22 cellular contexts compared by ENCODE assay signal in genomic region chr1:8344893-8345507, GRCh38. TPM values are rescaled to one million over a fixed set of nuclear protein-coding genes. Genes with fewer than 3 reads are reported as not detected.
DNase-seq lines count a peak whose midpoint lies in the region; ATAC-seq and TF ChIP-seq lines count a peak whose summit lies in the region.
"Had no signal": no experiment of that assay in that cellular context is flagged by ENCODE, and none has a peak within 500 bp of the region (broad histone marks: within the 10 kb centered on the region; RNA-seq: fewer than 3 reads in every experiment).

No MANE protein-coding gene starts in this region.

- H3K4me1 ChIP-seq in Caco-2 (no peaks in the 10 kb centered on the region), H9 (ENCODE audit: insufficient read depth, low read length) (no peaks in the 10 kb centered on the region; the same call in 1 of the 2 replicates), neuronal stem cell (ENCODE audit: control insufficient read depth in 2 of 2, insufficient read depth in 1 of 2, low read depth in 1 of 2, low read length in 2 of 2) (peaks cover 0 to 6% of the 10 kb centered on the region in 2 donors), OCI-LY7 (ENCODE audit: insufficient read depth, low read length, poor library complexity, severe bottlenecking) (no peaks in the 10 kb centered on the region)
- H3K4me1 ChIP-seq: HAP-1 had no signal

- 100% methylated on average over 3 of the region's 10 CpGs for WGBS in H9 (ENCODE audit: extremely low coverage, insufficient read length, low lambda C conversion rate)
- 98% methylated on average over 2 of the region's 10 CpGs; no CpG with 5 or more reads in 1 of the 2 donors for WGBS in neuronal stem cell (ENCODE audit: extremely low coverage in 2 of 2, insufficient read length in 2 of 2, insufficient replicate concordance in 1 of 2), 2 donors

- H3K79me1 ChIP-seq in H9 (ENCODE audit: insufficient read depth, low read depth, low read length, poor library complexity, severe bottlenecking) (no peaks in the 10 kb centered on the region), neuronal stem cell (ENCODE audit: low read depth, low read length) (peaks cover 3% of the 10 kb centered on the region)

- H3K4me2 ChIP-seq in H9 (ENCODE audit: insufficient read depth, insufficient read length, low read length), result no peak overlapping the region
- no peak overlapping the region for H3K4me2 ChIP-seq in neuronal stem cell (ENCODE audit: insufficient read depth, low read length, poor library complexity, severe bottlenecking)
- no peak overlapping the region for H3K4me2 ChIP-seq in OCI-LY7 (ENCODE audit: low read length)

- H3K4ac ChIP-seq in H9 (ENCODE audit: low read depth, low read length), result no peak overlapping the region
- H3K4ac ChIP-seq in neuronal stem cell (ENCODE audit: low read length), result no peak overlapping the region

- H3K23me2 ChIP-seq in H9 (ENCODE audit: insufficient read length, low read depth, low read length, poor library complexity, severe bottlenecking), result no peaks in the 10 kb centered on the region

- H3K14ac ChIP-seq in H9 (ENCODE audit: insufficient read depth, low read length) (no peak overlapping the region), neuronal stem cell (ENCODE audit: low read length) (peak overlapping the region; percentile 94)

- H3K9me3 Mint-ChIP-seq in Caco-2 (ENCODE audit: unreplicated experiment), result no peaks in the 10 kb centered on the region
- H3K9me3 Mint-ChIP-seq in H9, result no peaks in the 10 kb centered on the region; a peak in 1 of 5 replicates
- no peaks in the 10 kb centered on the region for H3K9me3 Mint-ChIP-seq in activated T-helper 17 cell treated with anti-CD3 and anti-CD28 coated beads, Interleukin-2, amount 50 U/mL, for 72 hours
- no peaks in the 10 kb centered on the region for H3K9me3 Mint-ChIP-seq in stimulated activated effector memory CD8-positive, alpha-beta T cell treated with anti-CD3 and anti-CD28 coated beads, Interleukin-12 subunit alpha, Interleukin-12 subunit beta, amount 100 ng/mL, for 72 hours
- H3K9me3 Mint-ChIP-seq: IgD-negative memory B cell had no signal

- H3K27me3 Mint-ChIP-seq in Caco-2 (ENCODE audit: insufficient read depth, unreplicated experiment) (no peaks in the 10 kb centered on the region), H9 (ENCODE audit: low read depth) (peaks cover 3% of the 10 kb centered on the region)
- H3K27me3 Mint-ChIP-seq in activated T-helper 17 cell treated with anti-CD3 and anti-CD28 coated beads, Interleukin-2, amount 50 U/mL, for 72 hours, result no peaks in the 10 kb centered on the region

- peak overlapping the region; percentile 11 for H3K4me3 Mint-ChIP-seq in Caco-2 (ENCODE audit: unreplicated experiment)
- no peak overlapping the region for H3K4me3 Mint-ChIP-seq in H9
- H3K4me3 Mint-ChIP-seq in activated T-helper 17 cell treated with anti-CD3 and anti-CD28 coated beads, Interleukin-2, amount 50 U/mL, for 72 hours, result no peak overlapping the region
- H3K4me3 Mint-ChIP-seq in stimulated activated effector memory CD8-positive, alpha-beta T cell treated with anti-CD3 and anti-CD28 coated beads, Interleukin-12 subunit alpha, Interleukin-12 subunit beta, amount 100 ng/mL, for 72 hours, result no peak overlapping the region
- H3K4me3 Mint-ChIP-seq: CD14-positive monocyte, IgD-negative memory B cell had no signal

- H3K36me3 Mint-ChIP-seq in Caco-2 (ENCODE audit: insufficient read depth, unreplicated experiment) (peaks cover 31% of the 10 kb centered on the region), H9 (ENCODE audit: insufficient read depth in 1 of 3, low read depth in 3 of 3) (peaks cover 0 to 3% (median 0%) of the 10 kb centered on the region in 3 experiments; a peak in 3 of 7 replicates)
- H3K36me3 Mint-ChIP-seq in activated T-helper 17 cell treated with anti-CD3 and anti-CD28 coated beads, Interleukin-2, amount 50 U/mL, for 72 hours (ENCODE audit: low read depth), result no peaks in the 10 kb centered on the region
- peaks cover 12% of the 10 kb centered on the region for H3K36me3 Mint-ChIP-seq in stimulated activated effector memory CD8-positive, alpha-beta T cell treated with anti-CD3 and anti-CD28 coated beads, Interleukin-12 subunit alpha, Interleukin-12 subunit beta, amount 100 ng/mL, for 72 hours
- H3K36me3 Mint-ChIP-seq: CD14-positive monocyte, IgD-negative memory B cell had no signal

- no peak overlapping the region for H4K5ac ChIP-seq in H9 (ENCODE audit: insufficient read length, low read depth, low read length)

- no peaks in the 10 kb centered on the region for H3K36me3 ChIP-seq in Caco-2 (ENCODE audit: control insufficient read depth, insufficient read depth, low read length)
- no peaks in the 10 kb centered on the region for H3K36me3 ChIP-seq in neuronal stem cell (replicated peaks in 1 of 2; ENCODE audit: control insufficient read depth in 2 of 2, insufficient read depth in 2 of 2, low read length in 2 of 2)
- H3K36me3 ChIP-seq in OCI-LY7 (ENCODE audit: insufficient read depth, low read length), result no peaks in the 10 kb centered on the region
- H3K36me3 ChIP-seq: BE2C, HAP-1, Peyer's patch had no signal

- no peaks in the 10 kb centered on the region for H3K9me2 ChIP-seq in OCI-LY7 (ENCODE audit: insufficient read depth, low read length)

- H4K20me1 ChIP-seq in H9 (ENCODE audit: control insufficient read depth, insufficient read depth, insufficient read length), result no peaks in the 10 kb centered on the region
- no peaks in the 10 kb centered on the region for H4K20me1 ChIP-seq in OCI-LY7 (ENCODE audit: insufficient read depth, low read length)

- no peak overlapping the region for H3K27ac ChIP-seq in H9 (ENCODE audit: insufficient read length, low read depth, low read length)
- H3K27ac ChIP-seq in neuronal stem cell (replicated peaks; ENCODE audit: low read length), result no peak overlapping the region
- H3K27ac ChIP-seq in OCI-LY7 (ENCODE audit: low read depth, low read length, poor library complexity, severe bottlenecking), result no peak overlapping the region
- H3K27ac ChIP-seq: GM23248, SK-N-MC had no signal

- no peaks in the 10 kb centered on the region for H3K79me2 ChIP-seq in H9 (ENCODE audit: insufficient read depth, low read length)
- no peaks in the 10 kb centered on the region for H3K79me2 ChIP-seq in OCI-LY7 (ENCODE audit: insufficient read depth, low read depth, low read length)

- H2BK120ac ChIP-seq in H9 (ENCODE audit: low read depth, low read length, poor library complexity, severe bottlenecking) (no peak overlapping the region), neuronal stem cell (ENCODE audit: low read depth, low read length) (no peak overlapping the region)

- H3T11ph ChIP-seq in H9 (ENCODE audit: low read length), result no peak overlapping the region

- H3K23ac ChIP-seq in H9 (ENCODE audit: insufficient read length, low read depth, low read length) (no peak overlapping the region), neuronal stem cell (ENCODE audit: low read depth, low read length, poor library complexity) (no peak overlapping the region)

- no peak overlapping the region for H4K8ac ChIP-seq in H9 (replicated peaks; ENCODE audit: insufficient read length, low read depth, low read length)
- no peak overlapping the region for H4K8ac ChIP-seq in neuronal stem cell (ENCODE audit: low read depth, low read length)

- POLR2A ChIA-PET in Caco-2 (lab: Charles Lee), result no interaction called here
- POLR2A ChIA-PET in OCI-LY7 (lab: Charles Lee), result no interaction called here

- BruUV-seq in Caco-2 (replicated peaks; lab: Mats Ljungman, UMichigan) (no TSS peak), OCI-LY7 (replicated peaks; lab: Mats Ljungman, UMichigan) (no TSS peak)

- no peak for ATAC-seq in activated T-helper 17 cell treated with anti-CD3 and anti-CD28 coated beads, Interleukin-2, amount 50 U/mL, for 72 hours (replicated peaks)
- no peak for ATAC-seq in stimulated activated effector memory CD8-positive, alpha-beta T cell treated with anti-CD3 and anti-CD28 coated beads, Interleukin-12 subunit alpha, Interleukin-12 subunit beta, amount 100 ng/mL, for 72 hours

- no peak overlapping the region for H3K56ac ChIP-seq in H9 (ENCODE audit: insufficient read length, low read depth, low read length)

- no peaks in the 10 kb centered on the region for H3K9me3 ChIP-seq in Caco-2
- H3K9me3 ChIP-seq in H9 (ENCODE audit: control insufficient read depth, low read depth, low read length), result no peaks in the 10 kb centered on the region
- H3K9me3 ChIP-seq in neuronal stem cell (replicated peaks in 1 of 2; ENCODE audit: control insufficient read depth in 2 of 2, insufficient read depth in 1 of 2, low read depth in 1 of 2, low read length in 2 of 2), result peaks cover 0 to 1% of the 10 kb centered on the region in 2 donors
- no peaks in the 10 kb centered on the region for H3K9me3 ChIP-seq in OCI-LY7 (ENCODE audit: low read length)
- H3K9me3 ChIP-seq: BE2C, HAP-1, Peyer's patch had no signal

- no peak overlapping the region for H3K18ac ChIP-seq in H9 (ENCODE audit: insufficient read length, low read depth, low read length)
- H3K18ac ChIP-seq in neuronal stem cell (ENCODE audit: low read length), result peak overlapping the region; percentile 73

- TF ChIP-seq CTCF in Caco-2 (IDR thresholded peaks at IDR 0.05; ENCODE audit: insufficient read depth in 1 of 2, low read depth in 1 of 2, low read length in 1 of 2, severe bottlenecking in 1 of 2, unreplicated experiment in 1 of 2) (no peak), H9 (conservative IDR thresholded peaks at IDR 0.05) (no peak), OCI-LY7 (conservative IDR thresholded peaks at IDR 0.05; ENCODE audit: low read length) (no peak)

- H3K27ac Mint-ChIP-seq in Caco-2 (ENCODE audit: unreplicated experiment) (no peak overlapping the region), H9 (no peak overlapping the region)
- peak overlapping the region; percentile 7 for H3K27ac Mint-ChIP-seq in activated T-helper 17 cell treated with anti-CD3 and anti-CD28 coated beads, Interleukin-2, amount 50 U/mL, for 72 hours
- no peak overlapping the region for H3K27ac Mint-ChIP-seq in stimulated activated effector memory CD8-positive, alpha-beta T cell treated with anti-CD3 and anti-CD28 coated beads, Interleukin-12 subunit alpha, Interleukin-12 subunit beta, amount 100 ng/mL, for 72 hours
- H3K27ac Mint-ChIP-seq: CD14-positive monocyte had no signal

- peaks cover 6% of the 10 kb centered on the region for H3K4me1 Mint-ChIP-seq in Caco-2 (ENCODE audit: low read depth, unreplicated experiment)
- H3K4me1 Mint-ChIP-seq in H9, result peaks cover 9 to 10% of the 10 kb centered on the region in 2 experiments
- H3K4me1 Mint-ChIP-seq in activated T-helper 17 cell treated with anti-CD3 and anti-CD28 coated beads, Interleukin-2, amount 50 U/mL, for 72 hours, result peaks cover 7% of the 10 kb centered on the region
- H3K4me1 Mint-ChIP-seq in stimulated activated effector memory CD8-positive, alpha-beta T cell treated with anti-CD3 and anti-CD28 coated beads, Interleukin-12 subunit alpha, Interleukin-12 subunit beta, amount 100 ng/mL, for 72 hours, result peaks cover 6% of the 10 kb centered on the region

- H2AK5ac ChIP-seq in H9 (ENCODE audit: insufficient read length, low read length) (no peak overlapping the region), neuronal stem cell (ENCODE audit: low read depth, low read length) (no peak overlapping the region)

- H2BK12ac ChIP-seq in H9 (ENCODE audit: insufficient read length, low read depth, low read length), result no peak overlapping the region
- no peak overlapping the region for H2BK12ac ChIP-seq in neuronal stem cell (ENCODE audit: low read length)

- CTCF ChIA-PET in Caco-2 (lab: Charles Lee), result interaction anchor here (1.3 kb wide), 1 partner anchor 370 kb away, joined by 3 read pairs; no protein-coding TSS in a partner anchor
- CTCF ChIA-PET in OCI-LY7 (lab: Charles Lee; ENCODE audit: unreplicated experiment), result no interaction called here

- no peak overlapping the region for H2BK20ac ChIP-seq in H9 (ENCODE audit: low read depth, low read length, poor library complexity, severe bottlenecking)

- no peak for DNase-seq in Caco-2
- DNase-seq in H9, result peak; percentile 23
- no peak for DNase-seq in neuronal stem cell (ENCODE audit: low spot score)
- no peak for DNase-seq in OCI-LY7 (ENCODE audit: low spot score)
- DNase-seq in stimulated activated effector memory CD8-positive, alpha-beta T cell treated with anti-CD3 and anti-CD28 coated beads, Interleukin-12 subunit alpha, Interleukin-12 subunit beta, amount 100 ng/mL, for 72 hours (ENCODE audit: low spot score in 2 of 2), result no peak
- DNase-seq in AG20443 (ENCODE audit: low spot score), result no peak
- DNase-seq: BE2C, GM23248, NCI-H1092, NCI-H1417 treated with DMSO at 0.1 percent for 48 hours, NCI-H1694 treated with DMSO at 0.1 percent for 48 hours, NCI-H2081, NCI-H226, NCI-H510A, NCI-H69, Peyer's patch, SIG-M5 had no signal

- intact Hi-C loops in Caco-2 (cut with micrococcal nuclease; ENCODE audit: unreplicated experiment) (no loop called here), OCI-LY7 (cut with micrococcal nuclease; ENCODE audit: unreplicated experiment) (no loop called here)

- no peak overlapping the region for H4K91ac ChIP-seq in H9 (ENCODE audit: insufficient read length, low read depth, low read length)
- H4K91ac ChIP-seq in neuronal stem cell (ENCODE audit: low read depth, low read length, poor library complexity), result no peak overlapping the region

- H3K27me3 ChIP-seq in Caco-2 (replicated peaks; ENCODE audit: control insufficient read depth, insufficient read depth, low read length), result no peaks in the 10 kb centered on the region
- H3K27me3 ChIP-seq in H9 (ENCODE audit: insufficient read depth, low read length), result no peaks in the 10 kb centered on the region
- no peaks in the 10 kb centered on the region for H3K27me3 ChIP-seq in neuronal stem cell (ENCODE audit: control insufficient read depth in 3 of 3, insufficient read depth in 3 of 3, low read depth in 1 of 3, low read length in 3 of 3)
- H3K27me3 ChIP-seq: BE2C, Peyer's patch had no signal

- H2AFZ ChIP-seq in H9 (ENCODE audit: low read length) (no peak overlapping the region), neuronal stem cell (ENCODE audit: low read length) (no peak overlapping the region), OCI-LY7 (ENCODE audit: low read length) (no peak overlapping the region)
- H2AFZ ChIP-seq: GM23248 had no signal

- H2BK15ac ChIP-seq in H9 (ENCODE audit: low read depth, low read length) (no peak overlapping the region), neuronal stem cell (ENCODE audit: low read length) (peak overlapping the region; percentile 23)

- no peak overlapping the region for H3K4me3 ChIP-seq in Caco-2 (ENCODE audit: low read depth, low read length)
- H3K4me3 ChIP-seq in neuronal stem cell (ENCODE audit: low read length in 2 of 2), result peak overlapping the region in 1 of 2 donors; percentile 35
- H3K4me3 ChIP-seq in OCI-LY7 (ENCODE audit: low read depth, low read length, poor library complexity, severe bottlenecking), result no peak overlapping the region
- H3K4me3 ChIP-seq: GM23248, HAP-1, Peyer's patch, SK-N-MC had no signal

- H3K9ac ChIP-seq in H9 (ENCODE audit: extremely low read depth, insufficient read length, low read length) (no peak overlapping the region), neuronal stem cell (ENCODE audit: low read depth, low read length, poor library complexity) (no peak overlapping the region)
- H3K9ac ChIP-seq: GM23248 had no signal

- H2BK5ac ChIP-seq in H9 (ENCODE audit: insufficient read length, low read length) (no peak overlapping the region), neuronal stem cell (ENCODE audit: low read length) (no peak overlapping the region)

RNA-seq across cellular contexts. Expression of gene SLC45A1, which starts 27.1 kb away (rescaled TPM):
- total RNA-seq in Caco-2 (2022) (0.41 and 0.44 TPM in 2 replicates), H9 (2021) (0.63 and 1.1 TPM in 2 replicates), OCI-LY7 (2022) (not detected in 2 replicates)
- total RNA-seq in activated T-helper 17 cell treated with anti-CD3 and anti-CD28 coated beads, Interleukin-2, amount 50 U/mL, for 72 hours, result under 1 TPM; 0.15 to 0.42 TPM
- 1.7 TPM for polyA plus RNA-seq in neuronal stem cell (2013, experiment 1 of 2)
- polyA plus RNA-seq in neuronal stem cell (2013, experiment 2 of 2), result 1.7 TPM
- not detected in 2 replicates for total RNA-seq in OCI-LY7 (2014; rRNA removed; shearing (Covaris generic))
- polyA plus RNA-seq: CD14-positive monocyte had no signal
